Comparison of ENCODE assay signal across 1 cellular context in the genomic region with DNA sequence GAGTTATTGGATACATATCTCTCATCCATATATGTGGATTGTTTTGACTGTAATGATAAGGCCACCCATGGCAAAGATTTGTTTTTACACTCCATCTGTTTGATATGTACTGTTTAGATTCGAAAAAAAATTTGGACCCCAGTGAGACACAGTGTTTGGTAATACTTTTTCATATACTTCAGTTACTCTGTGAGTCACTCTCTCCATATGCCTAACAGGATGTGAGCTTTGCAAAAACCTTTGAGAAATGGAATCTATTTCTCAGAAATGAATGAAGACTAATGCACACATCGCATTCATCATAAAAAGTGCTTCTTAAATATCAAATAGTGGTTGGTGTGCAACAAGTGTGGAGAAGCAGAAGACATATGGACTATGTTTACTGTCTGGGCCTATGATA.
TF ChIP-seq lines count a peak whose summit lies in the region.

No MANE protein-coding gene starts in this region.

TF ChIP-seq in SK-N-SH, 30 proteins besides CTCF, POLR2A, EP300 and RAD21 (continued from another document):
- TF ChIP-seq, protein P1, sequence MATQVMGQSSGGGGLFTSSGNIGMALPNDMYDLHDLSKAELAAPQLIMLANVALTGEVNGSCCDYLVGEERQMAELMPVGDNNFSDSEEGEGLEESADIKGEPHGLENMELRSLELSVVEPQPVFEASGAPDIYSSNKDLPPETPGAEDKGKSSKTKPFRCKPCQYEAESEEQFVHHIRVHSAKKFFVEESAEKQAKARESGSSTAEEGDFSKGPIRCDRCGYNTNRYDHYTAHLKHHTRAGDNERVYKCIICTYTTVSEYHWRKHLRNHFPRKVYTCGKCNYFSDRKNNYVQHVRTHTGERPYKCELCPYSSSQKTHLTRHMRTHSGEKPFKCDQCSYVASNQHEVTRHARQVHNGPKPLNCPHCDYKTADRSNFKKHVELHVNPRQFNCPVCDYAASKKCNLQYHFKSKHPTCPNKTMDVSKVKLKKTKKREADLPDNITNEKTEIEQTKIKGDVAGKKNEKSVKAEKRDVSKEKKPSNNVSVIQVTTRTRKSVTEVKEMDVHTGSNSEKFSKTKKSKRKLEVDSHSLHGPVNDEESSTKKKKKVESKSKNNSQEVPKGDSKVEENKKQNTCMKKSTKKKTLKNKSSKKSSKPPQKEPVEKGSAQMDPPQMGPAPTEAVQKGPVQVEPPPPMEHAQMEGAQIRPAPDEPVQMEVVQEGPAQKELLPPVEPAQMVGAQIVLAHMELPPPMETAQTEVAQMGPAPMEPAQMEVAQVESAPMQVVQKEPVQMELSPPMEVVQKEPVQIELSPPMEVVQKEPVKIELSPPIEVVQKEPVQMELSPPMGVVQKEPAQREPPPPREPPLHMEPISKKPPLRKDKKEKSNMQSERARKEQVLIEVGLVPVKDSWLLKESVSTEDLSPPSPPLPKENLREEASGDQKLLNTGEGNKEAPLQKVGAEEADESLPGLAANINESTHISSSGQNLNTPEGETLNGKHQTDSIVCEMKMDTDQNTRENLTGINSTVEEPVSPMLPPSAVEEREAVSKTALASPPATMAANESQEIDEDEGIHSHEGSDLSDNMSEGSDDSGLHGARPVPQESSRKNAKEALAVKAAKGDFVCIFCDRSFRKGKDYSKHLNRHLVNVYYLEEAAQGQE (IDR thresholded peaks at IDR 0.05; ENCODE audit: low read depth, low read length), result no peak
